ENCODE assay signal across 33 cellular contexts in genomic region chr6:108309844-108310243, GRCh38.
"Had no signal": no experiment of that assay in that cellular context is flagged by ENCODE, and none has a peak within 500 bp of the region (broad histone marks: within the 10 kb centered on the region; RNA-seq: fewer than 3 reads in every experiment).

No MANE protein-coding gene starts in this region.

- H3K36me3 ChIP-seq: adrenal gland, esophagus muscularis mucosa, gastrocnemius medialis, heart right ventricle had no signal

- H3K9me3 ChIP-seq: adrenal gland, body of pancreas, esophagus muscularis mucosa, gastrocnemius medialis, heart right ventricle had no signal

- ATAC-seq: activated CD4-positive, alpha-beta T cell treated with anti-CD3 and anti-CD28 coated beads for 36 hours; activated CD8-positive, alpha-beta memory T cell treated with anti-CD3 and anti-CD28 coated beads, Interleukin-2, amount 10 ng/mL, durations not matched to agents 7 days and 5 days; activated CD8-positive, alpha-beta T cell treated with anti-CD3 and anti-CD28 coated beads, Interleukin-2, amount 10 ng/mL, durations not matched to agents 7 days and 5 days; activated naive CD8-positive, alpha-beta T cell treated with anti-CD3 and anti-CD28 coated beads, Interleukin-2, amount 50 U/mL, for 24 hours; body of pancreas; effector memory CD8-positive, alpha-beta T cell; foreskin keratinocyte; gastrocnemius medialis; heart right ventricle had no signal

- H3K27ac Mint-ChIP-seq: activated CD4-positive, alpha-beta memory T cell treated with anti-CD3 and anti-CD28 coated beads for 36 hours; activated CD4-positive, alpha-beta T cell treated with anti-CD3 and anti-CD28 coated beads for 36 hours; activated CD4-positive, alpha-beta T cell treated with anti-CD3 and anti-CD28 coated beads, Interleukin-2, amount 10 ng/mL, durations not matched to agents 24 days and 14 days; activated CD8-positive, alpha-beta memory T cell treated with anti-CD3 and anti-CD28 coated beads, Interleukin-2, amount 10 ng/mL, durations not matched to agents 7 days and 5 days; activated CD8-positive, alpha-beta T cell treated with anti-CD3 and anti-CD28 coated beads, Interleukin-2, amount 10 ng/mL, durations not matched to agents 7 days and 5 days; activated naive CD4-positive, alpha-beta T cell treated with anti-CD3 and anti-CD28 coated beads for 36 hours; activated naive CD4-positive, alpha-beta T cell treated with anti-CD3 and anti-CD28 coated beads, Interleukin-2, amount 50 U/mL, for 24 hours; activated naive CD8-positive, alpha-beta T cell treated with anti-CD3 and anti-CD28 coated beads for 36 hours; activated naive CD8-positive, alpha-beta T cell treated with anti-CD3 and anti-CD28 coated beads, Interleukin-2, amount 50 U/mL, for 24 hours; activated T-helper 1 cell treated with anti-CD3 and anti-CD28 coated beads, Interleukin-12 subunit alpha, Interleukin-12 subunit beta, Interleukin-2, Interleukin-4 antibody, amounts not matched to agents 30 ng/mL and 10 ng/mL and 1 ng/mL, durations not matched to agents 14 hours and 24 hours and 36 hours; activated T-helper 2 cell treated with anti-CD3 and anti-CD28 coated beads, Interferon-gamma antibody, Interleukin-2, Interleukin-4, amounts not matched to agents 10 μg/mL and 5 μg/mL and 100 μg/mL, durations not matched to agents 14 hours and 24 hours and 36 hours; effector memory CD8-positive, alpha-beta T cell had no signal

- H3K27ac ChIP-seq: adrenal gland, body of pancreas, esophagus muscularis mucosa, foreskin keratinocyte, gastrocnemius medialis, heart right ventricle had no signal

- H3K36me3 Mint-ChIP-seq: activated CD4-positive, alpha-beta memory T cell treated with anti-CD3 and anti-CD28 coated beads for 36 hours; activated naive CD4-positive, alpha-beta T cell treated with anti-CD3 and anti-CD28 coated beads, Interleukin-2, amount 50 U/mL, for 24 hours had no signal

- H3K27me3 Mint-ChIP-seq: activated CD4-positive, alpha-beta memory T cell treated with anti-CD3 and anti-CD28 coated beads for 36 hours; activated CD4-positive, alpha-beta T cell treated with anti-CD3 and anti-CD28 coated beads for 36 hours; activated CD4-positive, alpha-beta T cell treated with anti-CD3 and anti-CD28 coated beads, Interleukin-2, amount 10 ng/mL, durations not matched to agents 24 days and 14 days; activated CD8-positive, alpha-beta memory T cell treated with anti-CD3 and anti-CD28 coated beads, Interleukin-2, amount 10 ng/mL, durations not matched to agents 7 days and 5 days; activated naive CD4-positive, alpha-beta T cell treated with anti-CD3 and anti-CD28 coated beads, Interleukin-2, amount 50 U/mL, for 24 hours; activated naive CD8-positive, alpha-beta T cell treated with anti-CD3 and anti-CD28 coated beads for 36 hours; activated naive CD8-positive, alpha-beta T cell treated with anti-CD3 and anti-CD28 coated beads, Interleukin-2, amount 50 U/mL, for 24 hours; effector memory CD8-positive, alpha-beta T cell had no signal

- H3K4me1 Mint-ChIP-seq: activated CD4-positive, alpha-beta T cell treated with anti-CD3 and anti-CD28 coated beads for 36 hours; activated naive CD4-positive, alpha-beta T cell treated with anti-CD3 and anti-CD28 coated beads, Interleukin-2, amount 50 U/mL, for 24 hours; activated naive CD8-positive, alpha-beta T cell treated with anti-CD3 and anti-CD28 coated beads for 36 hours; activated naive CD8-positive, alpha-beta T cell treated with anti-CD3 and anti-CD28 coated beads, Interleukin-2, amount 50 U/mL, for 24 hours had no signal

- DNase-seq: activated CD4-positive, alpha-beta memory T cell treated with anti-CD3 and anti-CD28 coated beads for 36 hours; activated CD4-positive, alpha-beta T cell treated with anti-CD3 and anti-CD28 coated beads for 36 hours; activated CD4-positive, alpha-beta T cell treated with anti-CD3 and anti-CD28 coated beads, Interleukin-2, amount 10 ng/mL, durations not matched to agents 24 days and 14 days; activated CD4-positive, CD25-positive, alpha-beta regulatory T cell; activated CD4-positive, CD25-positive, alpha-beta regulatory T cell treated with anti-CD3 and anti-CD28 coated beads, Interleukin-2, amount 50 U/mL, for 72 hours; activated CD8-positive, alpha-beta memory T cell treated with anti-CD3 and anti-CD28 coated beads, Interleukin-2, amount 10 ng/mL, durations not matched to agents 7 days and 5 days; activated CD8-positive, alpha-beta memory T cell treated with anti-CD3 and anti-CD28 coated beads, Interleukin-2, amount 50 U/mL, for 4 hours; activated CD8-positive, alpha-beta T cell treated with anti-CD3 and anti-CD28 coated beads, Interleukin-2, amount 10 ng/mL, durations not matched to agents 7 days and 5 days; activated effector memory CD4-positive, alpha-beta T cell treated with anti-CD3 and anti-CD28 coated beads, Interleukin-2, amount 50 U/mL, for 16 hours; activated naive CD4-positive, alpha-beta T cell treated with anti-CD3 and anti-CD28 coated beads for 36 hours; activated naive CD8-positive, alpha-beta T cell treated with anti-CD3 and anti-CD28 coated beads for 36 hours; activated naive CD8-positive, alpha-beta T cell treated with anti-CD3 and anti-CD28 coated beads, Interleukin-2, amount 50 U/mL, for 24 hours; activated T-cell treated with anti-CD3 and anti-CD28 coated beads, Interleukin-2, amount 50 U/mL, for 1 hour; activated T-cell treated with anti-CD3 and anti-CD28 coated beads, Interleukin-2, amount 50 U/mL, for 48 hours; adrenal gland; amygdala; aorta; body of pancreas; caudate nucleus; cortex of kidney; dermis blood vessel endothelial cell; effector CD4-positive, alpha-beta T cell; effector memory CD8-positive, alpha-beta T cell; erythroblast; foreskin keratinocyte; gastrocnemius medialis; heart right ventricle; T-helper 2 cell had no signal

- H3K4me3 Mint-ChIP-seq: activated CD4-positive, alpha-beta memory T cell treated with anti-CD3 and anti-CD28 coated beads for 36 hours; activated CD4-positive, alpha-beta T cell treated with anti-CD3 and anti-CD28 coated beads for 36 hours; activated CD4-positive, alpha-beta T cell treated with anti-CD3 and anti-CD28 coated beads, Interleukin-2, amount 10 ng/mL, durations not matched to agents 24 days and 14 days; activated CD8-positive, alpha-beta memory T cell treated with anti-CD3 and anti-CD28 coated beads, Interleukin-2, amount 10 ng/mL, durations not matched to agents 7 days and 5 days; activated CD8-positive, alpha-beta T cell treated with anti-CD3 and anti-CD28 coated beads, Interleukin-2, amount 10 ng/mL, durations not matched to agents 7 days and 5 days; activated naive CD4-positive, alpha-beta T cell treated with anti-CD3 and anti-CD28 coated beads for 36 hours; activated naive CD4-positive, alpha-beta T cell treated with anti-CD3 and anti-CD28 coated beads, Interleukin-2, amount 50 U/mL, for 24 hours; activated naive CD8-positive, alpha-beta T cell treated with anti-CD3 and anti-CD28 coated beads for 36 hours; activated naive CD8-positive, alpha-beta T cell treated with anti-CD3 and anti-CD28 coated beads, Interleukin-2, amount 50 U/mL, for 24 hours; activated T-helper 1 cell treated with anti-CD3 and anti-CD28 coated beads, Interleukin-12 subunit alpha, Interleukin-12 subunit beta, Interleukin-2, Interleukin-4 antibody, amounts not matched to agents 30 ng/mL and 10 ng/mL and 1 ng/mL, durations not matched to agents 14 hours and 24 hours and 36 hours; effector memory CD8-positive, alpha-beta T cell had no signal

- FAIRE-seq: colon had no signal

- H3K9me3 Mint-ChIP-seq: activated CD4-positive, alpha-beta memory T cell treated with anti-CD3 and anti-CD28 coated beads for 36 hours; activated CD4-positive, alpha-beta T cell treated with anti-CD3 and anti-CD28 coated beads, Interleukin-2, amount 10 ng/mL, durations not matched to agents 24 days and 14 days; activated naive CD4-positive, alpha-beta T cell treated with anti-CD3 and anti-CD28 coated beads for 36 hours; activated naive CD4-positive, alpha-beta T cell treated with anti-CD3 and anti-CD28 coated beads, Interleukin-2, amount 50 U/mL, for 24 hours; activated naive CD8-positive, alpha-beta T cell treated with anti-CD3 and anti-CD28 coated beads for 36 hours; activated naive CD8-positive, alpha-beta T cell treated with anti-CD3 and anti-CD28 coated beads, Interleukin-2, amount 50 U/mL, for 24 hours; activated T-helper 1 cell treated with anti-CD3 and anti-CD28 coated beads, Interleukin-12 subunit alpha, Interleukin-12 subunit beta, Interleukin-2, Interleukin-4 antibody, amounts not matched to agents 30 ng/mL and 10 ng/mL and 1 ng/mL, durations not matched to agents 14 hours and 24 hours and 36 hours; activated T-helper 2 cell treated with anti-CD3 and anti-CD28 coated beads, Interferon-gamma antibody, Interleukin-2, Interleukin-4, amounts not matched to agents 10 μg/mL and 5 μg/mL and 100 μg/mL, durations not matched to agents 14 hours and 24 hours and 36 hours; effector memory CD8-positive, alpha-beta T cell had no signal

- H3K4me3 ChIP-seq: adrenal gland, body of pancreas, esophagus muscularis mucosa, gastrocnemius medialis, heart right ventricle had no signal

- H3K27me3 ChIP-seq: adrenal gland, body of pancreas, esophagus muscularis mucosa, foreskin keratinocyte, gastrocnemius medialis, heart right ventricle had no signal

- H3K4me1 ChIP-seq: adrenal gland, esophagus muscularis mucosa, gastrocnemius medialis, heart right ventricle had no signal
